8 cellular contexts compared by ENCODE assay signal in genomic region chr9:114397219-114397847, GRCh38. TPM values are rescaled to one million over a fixed set of nuclear protein-coding genes. Genes with fewer than 3 reads are reported as not detected.
DNase-seq lines count a peak whose midpoint lies in the region; ATAC-seq and TF ChIP-seq lines count a peak whose summit lies in the region.

No MANE protein-coding gene starts in this region.

- H3K36me3 ChIP-seq in BE2C = no peaks in the 10 kb centered on the region

- H3K27me3 ChIP-seq in BE2C = no peaks in the 10 kb centered on the region

- DNase-seq in BE2C (no peak), choroid plexus epithelial cell (ENCODE audit: low read depth) (no peak), natural killer cell (no peak), Ammon's horn (ENCODE audit: low spot score) (no peak), KBM-7 (no peak), hypothalamus (lab: John Stamatoyannopoulos, UW) (no peak)
- no peak for DNase-seq in stimulated activated CD4-positive, alpha-beta T cell treated with anti-CD3 and anti-CD28 coated beads, Interleukin-2, amount 100 ng/mL, for 48 hours

- H3K4me3 Mint-ChIP-seq in IgD-negative memory B cell (peak overlapping the region; percentile 86 to 97 (median 94)), natural killer cell (peak overlapping the region; percentile 98)

- H3K4me3 ChIP-seq in BE2C (ENCODE audit: low read depth, low read length) (peak overlapping the region; percentile 65), choroid plexus epithelial cell (ENCODE audit: low read depth, low read length) (peak overlapping the region; percentile 66)

- TF ChIP-seq CTCF in BE2C (IDR thresholded peaks at IDR 0.05; ENCODE audit: low read depth, low read length) (no peak), choroid plexus epithelial cell (conservative IDR thresholded peaks at IDR 0.05; ENCODE audit: low read depth, low read length) (no peak), natural killer cell (IDR thresholded peaks at IDR 0.05) (no peak)

- peak; percentile 1 to 9 (median 1) for ATAC-seq in natural killer cell

- no peaks in the 10 kb centered on the region for H3K4me1 ChIP-seq in BE2C

- peak overlapping the region; percentile 94 to 99 (median 97) for H3K27ac Mint-ChIP-seq in IgD-negative memory B cell
- H3K27ac Mint-ChIP-seq in natural killer cell = peak overlapping the region; percentile 94 to 95

- H3K4me1 Mint-ChIP-seq in IgD-negative memory B cell (peaks cover 29 to 41% (median 40%) of the 10 kb centered on the region in 3 donors), natural killer cell (peaks cover 15 to 46% of the 10 kb centered on the region in 2 donors)

- H3K27me3 Mint-ChIP-seq in IgD-negative memory B cell (peaks cover 2% of the 10 kb centered on the region), natural killer cell (ENCODE audit: low read depth in 2 of 2) (no peaks in the 10 kb centered on the region)

- H3K9me3 Mint-ChIP-seq in IgD-negative memory B cell (no peaks in the 10 kb centered on the region), natural killer cell (no peaks in the 10 kb centered on the region)

- H3K9me3 ChIP-seq in BE2C = no peaks in the 10 kb centered on the region

- H3K36me3 Mint-ChIP-seq in IgD-negative memory B cell = peaks cover 9% of the 10 kb centered on the region
- H3K36me3 Mint-ChIP-seq in natural killer cell = no peaks in the 10 kb centered on the region

- intact Hi-C loops in natural killer cell (cut with micrococcal nuclease) = loop anchor here (5.0 kb wide), 1 partner anchor 35 kb away; no protein-coding TSS in a partner anchor

- in situ Hi-C loops in KBM-7 (cut with MboI; ENCODE audit: low pct_unique_long_range_greater_than_20kb, low sequenced_read_pairs) = no loop called here

RNA-seq across cellular contexts. Expression of gene AKNA, which starts 9.6 kb away (rescaled TPM):
- 23.9 TPM for polyA plus RNA-seq in BE2C (2012; ENCODE audit: insufficient read depth, insufficient read length, low read depth)
- polyA plus RNA-seq in IgD-negative memory B cell = 25.4 TPM
- total RNA-seq in natural killer cell = 100 to 1,000 TPM; 577 to 743 (median 676) TPM
